In genomic region chr15:100663550-100664335, GRCh38 we compare ENCODE assay signal across 24 cellular contexts.
DNase-seq lines count a peak whose midpoint lies in the region; ATAC-seq, FAIRE-seq and TF ChIP-seq lines count a peak whose summit lies in the region.
"Had no signal": no experiment of that assay in that cellular context is flagged by ENCODE, and none has a peak within 500 bp of the region (broad histone marks: within the 10 kb centered on the region; RNA-seq: fewer than 3 reads in every experiment).

No MANE protein-coding gene starts in this region.

- no peak for ATAC-seq in CD4-positive, alpha-beta T cell (ENCODE audit: poor library complexity)
- ATAC-seq: stimulated activated memory B cell treated with anti-CD40 and anti-IgM and Interleukin-4, amounts not matched to agents 10 μg/mL and 1 μg/mL and 100 μg/mL, for 72 hours had no signal

- no peaks in the 10 kb centered on the region for H4K20me1 ChIP-seq in astrocyte (ENCODE audit: insufficient read depth, low read length)

- H3K27me3 Mint-ChIP-seq in astrocyte (ENCODE audit: low read depth, unreplicated experiment) = peaks cover 23% of the 10 kb centered on the region
- peaks cover 10% of the 10 kb centered on the region for H3K27me3 Mint-ChIP-seq in CD4-positive, alpha-beta T cell
- H3K27me3 Mint-ChIP-seq: stimulated activated memory B cell treated with anti-CD40 and anti-IgM and Interleukin-4, amounts not matched to agents 10 μg/mL and 1 μg/mL and 100 μg/mL, for 72 hours had no signal

- H3K9ac ChIP-seq in astrocyte (ENCODE audit: low read length) (no peak overlapping the region), rectal smooth muscle tissue (ENCODE audit: low read length) (no peak overlapping the region)
- H3K9ac ChIP-seq: GM23248 had no signal

- no peaks in the 10 kb centered on the region for H3K9me3 Mint-ChIP-seq in astrocyte (ENCODE audit: unreplicated experiment)
- no peaks in the 10 kb centered on the region for H3K9me3 Mint-ChIP-seq in CD4-positive, alpha-beta T cell
- H3K9me3 Mint-ChIP-seq: mesothelial cell of epicardium; stimulated activated memory B cell treated with anti-CD40 and anti-IgM and Interleukin-4, amounts not matched to agents 10 μg/mL and 1 μg/mL and 100 μg/mL, for 72 hours; T-helper 1 cell treated with Interleukin-12 subunit alpha and Interleukin-12 subunit beta and Interleukin-4 antibody, amounts not matched to agents 30 μg/mL and 1 μg/mL, for 36 hours had no signal

- H3K9me3 ChIP-seq in astrocyte (ENCODE audit: insufficient read depth, low read depth, low read length) = no peaks in the 10 kb centered on the region
- H3K9me3 ChIP-seq in CD4-positive, alpha-beta T cell (ENCODE audit: control insufficient read depth, low read length) = no peaks in the 10 kb centered on the region
- H3K9me3 ChIP-seq: neutrophil, thoracic aorta had no signal

- H3K27ac Mint-ChIP-seq in astrocyte (ENCODE audit: unreplicated experiment) = no peak overlapping the region
- H3K27ac Mint-ChIP-seq in CD4-positive, alpha-beta T cell = no peak overlapping the region
- H3K27ac Mint-ChIP-seq: mesothelial cell of epicardium; stimulated activated memory B cell treated with anti-CD40 and anti-IgM and Interleukin-4, amounts not matched to agents 10 μg/mL and 1 μg/mL and 100 μg/mL, for 72 hours; T-helper 1 cell treated with Interleukin-12 subunit alpha and Interleukin-12 subunit beta and Interleukin-4 antibody, amounts not matched to agents 30 μg/mL and 1 μg/mL, for 36 hours had no signal

- no peak for TF ChIP-seq CTCF in astrocyte (IDR thresholded peaks at IDR 0.05; ENCODE audit: insufficient read depth, low read depth, low read length)
- TF ChIP-seq CTCF in fibroblast of the aortic adventitia (IDR thresholded peaks at IDR 0.05; ENCODE audit: insufficient read depth, low read length) = no peak
- no peak for TF ChIP-seq CTCF in CD4-positive, alpha-beta T cell (IDR thresholded peaks at IDR 0.05)

- H3K4me2 ChIP-seq in astrocyte (ENCODE audit: low read length) = peak overlapping the region; percentile 63

- POLR2A ChIA-PET in CD4-positive, alpha-beta T cell (lab: Charles Lee) = no interaction called here

- DNase-seq in LHCN-M2 (ENCODE audit: low read depth) (peak; percentile 27), astrocyte (ENCODE audit: low read depth) (no peak), fibroblast of the aortic adventitia (ENCODE audit: low read depth) (peak; percentile 72), HTR-8/SVneo (ENCODE audit: insufficient read length, low spot score) (no peak), AG20443 (ENCODE audit: low spot score) (no peak)
- DNase-seq in activated naive CD4-positive, alpha-beta T cell treated with Interleukin-2 at 50 U/mL for 16 hours = no peak
- DNase-seq in CD4-positive, alpha-beta T cell = no peak
- DNase-seq: activated CD4-positive, alpha-beta T cell treated with anti-CD3 and anti-CD28 coated beads, Interleukin-2, amount 50 U/mL, for 48 hours; activated gamma-delta T cell treated with Interleukin-2 at 50 U/mL for 16 hours; activated T-cell treated with anti-CD3 and anti-CD28 coated beads for 4 hours; amygdala; cerebellar nuclear complex; foreskin melanocyte; NCI-H1048; NCI-H2081; Right ventricle myocardium superior had no signal

- no peak overlapping the region for H2AFZ ChIP-seq in astrocyte (ENCODE audit: low read depth, low read length)
- H2AFZ ChIP-seq: GM23248 had no signal

- peaks cover 2% of the 10 kb centered on the region for H3K4me1 Mint-ChIP-seq in astrocyte (ENCODE audit: low read depth, unreplicated experiment)
- no peaks in the 10 kb centered on the region for H3K4me1 Mint-ChIP-seq in CD4-positive, alpha-beta T cell (ENCODE audit: low read depth)
- H3K4me1 Mint-ChIP-seq: stimulated activated memory B cell treated with anti-CD40 and anti-IgM and Interleukin-4, amounts not matched to agents 10 μg/mL and 1 μg/mL and 100 μg/mL, for 72 hours had no signal

- CTCF ChIA-PET in CD4-positive, alpha-beta T cell (lab: Charles Lee) = no interaction called here

- H3K4me3 ChIP-seq in astrocyte (ENCODE audit: insufficient read depth, low read depth, low read length) (no peak overlapping the region), fibroblast of the aortic adventitia (ENCODE audit: low read depth, low read length) (peak overlapping the region; percentile 29), rectal smooth muscle tissue (ENCODE audit: low read length) (no peak overlapping the region)
- H3K4me3 ChIP-seq: GM23248, thoracic aorta had no signal

- H3K27ac ChIP-seq in astrocyte (ENCODE audit: low read depth, low read length) (no peak overlapping the region), rectal smooth muscle tissue (ENCODE audit: low read depth, low read length) (peak overlapping the region; percentile 21)
- no peak overlapping the region for H3K27ac ChIP-seq in CD4-positive, alpha-beta T cell (ENCODE audit: low read depth, low read length)
- H3K27ac ChIP-seq: GM23248, neutrophil, thoracic aorta had no signal

- no peaks in the 10 kb centered on the region for H3K79me2 ChIP-seq in astrocyte (ENCODE audit: insufficient read depth, low read length)

- intact Hi-C loops in CD4-positive, alpha-beta T cell (cut with DNase I, micrococcal nuclease) = no loop called here

- FAIRE-seq in astrocyte (lab: Jason Lieb, UNC) (no peak), HTR-8/SVneo (lab: Jason Lieb, UNC) (no peak)

- H3K4me3 Mint-ChIP-seq in astrocyte (ENCODE audit: unreplicated experiment) = no peak overlapping the region
- H3K4me3 Mint-ChIP-seq in CD4-positive, alpha-beta T cell = no peak overlapping the region
- H3K4me3 Mint-ChIP-seq: mesothelial cell of epicardium; stimulated activated memory B cell treated with anti-CD40 and anti-IgM and Interleukin-4, amounts not matched to agents 10 μg/mL and 1 μg/mL and 100 μg/mL, for 72 hours; T-helper 1 cell treated with Interleukin-12 subunit alpha and Interleukin-12 subunit beta and Interleukin-4 antibody, amounts not matched to agents 30 μg/mL and 1 μg/mL, for 36 hours had no signal

- H3K36me3 ChIP-seq in astrocyte (ENCODE audit: insufficient read depth, low read length) = no peaks in the 10 kb centered on the region
- no peaks in the 10 kb centered on the region for H3K36me3 ChIP-seq in rectal smooth muscle tissue (ENCODE audit: control insufficient read depth, insufficient read depth, low read length)
- H3K36me3 ChIP-seq: neutrophil, thoracic aorta, WERI-Rb-1 had no signal

- H3K36me3 Mint-ChIP-seq in astrocyte (ENCODE audit: low read depth, unreplicated experiment) = no peaks in the 10 kb centered on the region
- H3K36me3 Mint-ChIP-seq in CD4-positive, alpha-beta T cell (ENCODE audit: low read depth) = no peaks in the 10 kb centered on the region
- H3K36me3 Mint-ChIP-seq: mesothelial cell of epicardium; stimulated activated memory B cell treated with anti-CD40 and anti-IgM and Interleukin-4, amounts not matched to agents 10 μg/mL and 1 μg/mL and 100 μg/mL, for 72 hours had no signal

- H3K4me1 ChIP-seq in astrocyte (ENCODE audit: insufficient read depth, low read length) (peaks cover 11% of the 10 kb centered on the region), rectal smooth muscle tissue (ENCODE audit: control insufficient read depth, insufficient read depth, low read length) (peaks cover 6% of the 10 kb centered on the region)

- H3K27me3 ChIP-seq in astrocyte (ENCODE audit: insufficient read depth, low read length) (no peaks in the 10 kb centered on the region), rectal smooth muscle tissue (ENCODE audit: control insufficient read depth, insufficient read depth, low read length) (no peaks in the 10 kb centered on the region)
- H3K27me3 ChIP-seq in CD4-positive, alpha-beta T cell (ENCODE audit: control insufficient read depth, insufficient read depth, low read length) = no peaks in the 10 kb centered on the region

Comparison
In these comparisons a context has a peak if more than half of its experiments do, and no peak if none do; other contexts are left out.
1. DNase-seq: peak in LHCN-M2 (single experiment) and fibroblast of the aortic adventitia (single experiment); none in astrocyte (single experiment), HTR-8/SVneo (single experiment), activated naive CD4-positive, alpha-beta T cell treated with Interleukin-2 at 50 U/mL for 16 hours (single experiment), AG20443 (single experiment) and CD4-positive, alpha-beta T cell (0 of 10).